ENCODE assay signal across 37 cellular contexts in genomic region chr5:3330442-3330841, GRCh38.
"Had no signal": no experiment of that assay in that cellular context is flagged by ENCODE, and none has a peak within 500 bp of the region (broad histone marks: within the 10 kb centered on the region; RNA-seq: fewer than 3 reads in every experiment).

No MANE protein-coding gene starts in this region.

- H3K27me3 ChIP-seq: adrenal gland, ascending aorta, body of pancreas, brain microvascular endothelial cell, breast epithelium, cardiac muscle cell had no signal

- ATAC-seq: activated naive CD4-positive, alpha-beta T cell treated with anti-CD3 and anti-CD28 coated beads, Interleukin-2, amount 50 U/mL, for 72 hours; activated naive CD8-positive, alpha-beta T cell treated with anti-CD3 and anti-CD28 coated beads, Interleukin-2, amount 50 U/mL, for 24 hours; activated T-cell treated with anti-CD3 and anti-CD28 coated beads, Interleukin-2, amount 50 U/mL, for 4 hours; activated T-cell treated with anti-CD3 and anti-CD28 coated beads, Interleukin-2, amount 50 U/mL, for 72 hours; activated T-helper 17 cell treated with anti-CD3 and anti-CD28 coated beads, Interleukin-2, amount 50 U/mL, for 72 hours; body of pancreas had no signal

- H3K36me3 Mint-ChIP-seq: activated naive CD4-positive, alpha-beta T cell treated with anti-CD3 and anti-CD28 coated beads, Interleukin-2, amount 10 ng/mL, durations not matched to agents 7 days and 5 days; activated naive CD4-positive, alpha-beta T cell treated with anti-CD3 and anti-CD28 coated beads, Interleukin-2, amount 50 U/mL, for 24 hours; activated naive CD8-positive, alpha-beta T cell; activated naive CD8-positive, alpha-beta T cell treated with anti-CD3 and anti-CD28 coated beads for 36 hours; activated naive CD8-positive, alpha-beta T cell treated with anti-CD3 and anti-CD28 coated beads, Interleukin-2, amount 10 ng/mL, durations not matched to agents 7 days and 5 days; brain had no signal

- DNase-seq: activated effector memory CD4-positive, alpha-beta T cell treated with anti-CD3 and anti-CD28 coated beads, Interleukin-2, amount 50 U/mL, for 16 hours; activated effector memory CD4-positive, alpha-beta T cell treated with Interleukin-2 at 50 U/mL for 16 hours; activated gamma-delta T cell; activated gamma-delta T cell treated with Interleukin-2 at 50 U/mL for 16 hours; activated naive CD4-positive, alpha-beta T cell; activated naive CD4-positive, alpha-beta T cell treated with anti-CD3 and anti-CD28 coated beads for 36 hours; activated naive CD4-positive, alpha-beta T cell treated with anti-CD3 and anti-CD28 coated beads, Interleukin-2, amount 10 ng/mL, durations not matched to agents 7 days and 5 days; activated naive CD4-positive, alpha-beta T cell treated with anti-CD3 and anti-CD28 coated beads, Interleukin-2, amount 50 U/mL, for 16 hours; activated naive CD4-positive, alpha-beta T cell treated with Interleukin-2 at 50 U/mL for 16 hours; activated naive CD8-positive, alpha-beta T cell treated with anti-CD3 and anti-CD28 coated beads for 36 hours; activated naive CD8-positive, alpha-beta T cell treated with anti-CD3 and anti-CD28 coated beads, Interleukin-2, amount 10 ng/mL, durations not matched to agents 7 days and 5 days; activated naive CD8-positive, alpha-beta T cell treated with anti-CD3 and anti-CD28 coated beads, Interleukin-2, amount 50 U/mL, for 24 hours; activated T-cell treated with anti-CD3 and anti-CD28 coated beads, Interleukin-2, amount 50 U/mL, for 1 hour; activated T-cell treated with anti-CD3 and anti-CD28 coated beads, Interleukin-2, amount 50 U/mL, for 24 hours; activated T-cell treated with anti-CD3 and anti-CD28 coated beads, Interleukin-2, amount 50 U/mL, for 4 hours; activated T-cell treated with anti-CD3 and anti-CD28 coated beads, Interleukin-2, amount 50 U/mL, for 48 hours; activated T-cell treated with anti-CD3 and anti-CD28 coated beads, Interleukin-2, amount 50 U/mL, for 72 hours; adrenal gland; amniotic stem cell; amygdala; anterior cingulate cortex; body of pancreas; brain microvascular endothelial cell; caudate nucleus; central memory CD4-positive, alpha-beta T cell; cerebellar nuclear complex had no signal

- H3K4me1 Mint-ChIP-seq: activated naive CD4-positive, alpha-beta T cell treated with anti-CD3 and anti-CD28 coated beads, Interleukin-2, amount 10 ng/mL, durations not matched to agents 7 days and 5 days; activated naive CD4-positive, alpha-beta T cell treated with anti-CD3 and anti-CD28 coated beads, Interleukin-2, amount 50 U/mL, for 24 hours; activated naive CD8-positive, alpha-beta T cell treated with anti-CD3 and anti-CD28 coated beads for 36 hours; activated naive CD8-positive, alpha-beta T cell treated with anti-CD3 and anti-CD28 coated beads, Interleukin-2, amount 10 ng/mL, durations not matched to agents 7 days and 5 days; activated naive CD8-positive, alpha-beta T cell treated with anti-CD3 and anti-CD28 coated beads, Interleukin-2, amount 50 U/mL, for 24 hours; activated T-helper 17 cell treated with anti-CD3 and anti-CD28 coated beads, Interleukin-2, amount 50 U/mL, for 72 hours; central memory CD8-positive, alpha-beta T cell had no signal

- H3K36me3 ChIP-seq: adrenal gland, ascending aorta, brain microvascular endothelial cell, breast epithelium, cardiac muscle cell had no signal

- H3K27me3 Mint-ChIP-seq: activated naive CD4-positive, alpha-beta T cell treated with anti-CD3 and anti-CD28 coated beads, Interleukin-2, amount 10 ng/mL, durations not matched to agents 7 days and 5 days; activated naive CD4-positive, alpha-beta T cell treated with anti-CD3 and anti-CD28 coated beads, Interleukin-2, amount 50 U/mL, for 24 hours; activated naive CD8-positive, alpha-beta T cell; activated naive CD8-positive, alpha-beta T cell treated with anti-CD3 and anti-CD28 coated beads for 36 hours; activated naive CD8-positive, alpha-beta T cell treated with anti-CD3 and anti-CD28 coated beads, Interleukin-2, amount 10 ng/mL, durations not matched to agents 7 days and 5 days; activated naive CD8-positive, alpha-beta T cell treated with anti-CD3 and anti-CD28 coated beads, Interleukin-2, amount 50 U/mL, for 24 hours; activated T-cell treated with anti-CD3 and anti-CD28 coated beads, Interleukin-2, amount 50 U/mL, for 24 hours; activated T-helper 17 cell treated with anti-CD3 and anti-CD28 coated beads, Interleukin-2, amount 50 U/mL, for 72 hours; central memory CD8-positive, alpha-beta T cell had no signal

- H3K4me3 ChIP-seq: adrenal gland, ascending aorta, body of pancreas, breast epithelium, cardiac muscle cell had no signal

- H3K9me3 ChIP-seq: adrenal gland, ascending aorta, body of pancreas, breast epithelium had no signal

- H3K27ac ChIP-seq: adrenal gland, ascending aorta, body of pancreas, brain microvascular endothelial cell, breast epithelium, cardiac muscle cell had no signal

- H3K9me3 Mint-ChIP-seq: activated naive CD4-positive, alpha-beta T cell treated with anti-CD3 and anti-CD28 coated beads, Interleukin-2, amount 50 U/mL, for 24 hours; activated naive CD8-positive, alpha-beta T cell treated with anti-CD3 and anti-CD28 coated beads for 36 hours; activated T-helper 17 cell treated with anti-CD3 and anti-CD28 coated beads, Interleukin-2, amount 50 U/mL, for 72 hours had no signal

- H3K4me1 ChIP-seq: adrenal gland, ascending aorta, body of pancreas, breast epithelium had no signal

- H3K27ac Mint-ChIP-seq: activated naive CD4-positive, alpha-beta T cell treated with anti-CD3 and anti-CD28 coated beads for 36 hours; activated naive CD4-positive, alpha-beta T cell treated with anti-CD3 and anti-CD28 coated beads, Interleukin-2, amount 10 ng/mL, durations not matched to agents 7 days and 5 days; activated naive CD4-positive, alpha-beta T cell treated with anti-CD3 and anti-CD28 coated beads, Interleukin-2, amount 50 U/mL, for 24 hours; activated naive CD4-positive, alpha-beta T cell treated with anti-CD3 and anti-CD28 coated beads, Interleukin-2, amount 50 U/mL, for 72 hours; activated naive CD8-positive, alpha-beta T cell; activated naive CD8-positive, alpha-beta T cell treated with anti-CD3 and anti-CD28 coated beads for 36 hours; activated naive CD8-positive, alpha-beta T cell treated with anti-CD3 and anti-CD28 coated beads, Interleukin-2, amount 10 ng/mL, durations not matched to agents 7 days and 5 days; activated naive CD8-positive, alpha-beta T cell treated with anti-CD3 and anti-CD28 coated beads, Interleukin-2, amount 50 U/mL, for 24 hours; activated T-cell treated with anti-CD3 and anti-CD28 coated beads, Interleukin-2, amount 50 U/mL, for 24 hours; activated T-cell treated with anti-CD3 and anti-CD28 coated beads, Interleukin-2, amount 50 U/mL, for 72 hours; activated T-helper 1 cell treated with anti-CD3 and anti-CD28 coated beads, Interleukin-12 subunit alpha, Interleukin-12 subunit beta, Interleukin-2, Interleukin-4 antibody, amounts not matched to agents 30 ng/mL and 10 ng/mL and 1 ng/mL, durations not matched to agents 14 hours and 24 hours and 36 hours; activated T-helper 17 cell treated with anti-CD3 and anti-CD28 coated beads, Interleukin-2, amount 50 U/mL, for 72 hours; activated T-helper 2 cell treated with anti-CD3 and anti-CD28 coated beads, Interferon-gamma antibody, Interleukin-2, Interleukin-4, amounts not matched to agents 10 μg/mL and 5 μg/mL and 100 μg/mL, durations not matched to agents 14 hours and 24 hours and 36 hours; brain had no signal

- H3K4me3 Mint-ChIP-seq: activated naive CD4-positive, alpha-beta T cell treated with anti-CD3 and anti-CD28 coated beads for 36 hours; activated naive CD4-positive, alpha-beta T cell treated with anti-CD3 and anti-CD28 coated beads, Interleukin-2, amount 10 ng/mL, durations not matched to agents 7 days and 5 days; activated naive CD4-positive, alpha-beta T cell treated with anti-CD3 and anti-CD28 coated beads, Interleukin-2, amount 50 U/mL, for 24 hours; activated naive CD8-positive, alpha-beta T cell; activated naive CD8-positive, alpha-beta T cell treated with anti-CD3 and anti-CD28 coated beads for 36 hours; activated naive CD8-positive, alpha-beta T cell treated with anti-CD3 and anti-CD28 coated beads, Interleukin-2, amount 10 ng/mL, durations not matched to agents 7 days and 5 days; activated naive CD8-positive, alpha-beta T cell treated with anti-CD3 and anti-CD28 coated beads, Interleukin-2, amount 50 U/mL, for 24 hours; activated T-cell treated with anti-CD3 and anti-CD28 coated beads, Interleukin-2, amount 50 U/mL, for 24 hours; activated T-cell treated with anti-CD3 and anti-CD28 coated beads, Interleukin-2, amount 50 U/mL, for 4 hours; activated T-cell treated with anti-CD3 and anti-CD28 coated beads, Interleukin-2, amount 50 U/mL, for 72 hours; activated T-helper 1 cell treated with anti-CD3 and anti-CD28 coated beads, Interleukin-12 subunit alpha, Interleukin-12 subunit beta, Interleukin-2, Interleukin-4 antibody, amounts not matched to agents 30 ng/mL and 10 ng/mL and 1 ng/mL, durations not matched to agents 14 hours and 24 hours and 36 hours; activated T-helper 17 cell treated with anti-CD3 and anti-CD28 coated beads, Interleukin-2, amount 50 U/mL, for 72 hours; brain; central memory CD8-positive, alpha-beta T cell had no signal
